In the genomic region with DNA sequence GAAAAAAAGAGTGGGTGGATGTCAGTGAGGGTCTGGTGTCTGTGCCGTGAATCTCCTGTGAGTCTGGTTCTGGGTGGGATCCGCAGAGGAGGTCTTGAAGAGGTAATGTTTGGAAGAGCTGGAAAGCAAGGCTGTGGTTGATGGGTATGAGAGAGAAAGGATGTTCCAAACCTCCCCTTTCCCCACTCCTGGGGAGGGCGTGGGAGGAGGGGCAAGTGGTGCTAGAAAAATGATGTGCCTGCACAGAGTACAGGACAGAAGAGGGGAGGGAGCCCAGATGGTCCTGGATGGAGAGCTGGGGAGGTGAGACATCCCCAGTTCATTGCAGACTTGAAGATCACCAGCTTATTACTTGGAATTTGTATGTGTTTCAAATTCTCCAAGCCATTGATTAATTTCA, we compare ENCODE assay signal across 1 cellular context.
TF ChIP-seq lines count a peak whose summit lies in the region.

No MANE protein-coding gene starts in this region.

TF ChIP-seq in HepG2, 621 proteins besides CTCF, POLR2A, EP300 and RAD21:
- TF ChIP-seq, protein P1, sequence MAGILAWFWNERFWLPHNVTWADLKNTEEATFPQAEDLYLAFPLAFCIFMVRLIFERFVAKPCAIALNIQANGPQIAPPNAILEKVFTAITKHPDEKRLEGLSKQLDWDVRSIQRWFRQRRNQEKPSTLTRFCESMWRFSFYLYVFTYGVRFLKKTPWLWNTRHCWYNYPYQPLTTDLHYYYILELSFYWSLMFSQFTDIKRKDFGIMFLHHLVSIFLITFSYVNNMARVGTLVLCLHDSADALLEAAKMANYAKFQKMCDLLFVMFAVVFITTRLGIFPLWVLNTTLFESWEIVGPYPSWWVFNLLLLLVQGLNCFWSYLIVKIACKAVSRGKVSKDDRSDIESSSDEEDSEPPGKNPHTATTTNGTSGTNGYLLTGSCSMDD (CRISPR knock-in tag; IDR thresholded peaks at IDR 0.05): no peak
- TF ChIP-seq ZNF816 (CRISPR knock-in tag; IDR thresholded peaks at IDR 0.05; ENCODE audit: borderline replicate concordance) (no peak), ZFP90 (CRISPR knock-in tag; IDR thresholded peaks at IDR 0.05; ENCODE audit: borderline replicate concordance) (no peak), KLF6 (CRISPR knock-in tag; IDR thresholded peaks at IDR 0.05) (no peak), SETDB1 (CRISPR knock-in tag; IDR thresholded peaks at IDR 0.05; ENCODE audit: borderline replicate concordance) (0 out of 2 replicates have a peak, but pooled peaks have one; percentile 42), ZNF629 (CRISPR knock-in tag; conservative IDR thresholded peaks at IDR 0.05) (no peak)
TF ChIP-seq in HepG2: peak in this region for 1.
